13 cellular contexts compared by ENCODE assay signal in the genomic region with DNA sequence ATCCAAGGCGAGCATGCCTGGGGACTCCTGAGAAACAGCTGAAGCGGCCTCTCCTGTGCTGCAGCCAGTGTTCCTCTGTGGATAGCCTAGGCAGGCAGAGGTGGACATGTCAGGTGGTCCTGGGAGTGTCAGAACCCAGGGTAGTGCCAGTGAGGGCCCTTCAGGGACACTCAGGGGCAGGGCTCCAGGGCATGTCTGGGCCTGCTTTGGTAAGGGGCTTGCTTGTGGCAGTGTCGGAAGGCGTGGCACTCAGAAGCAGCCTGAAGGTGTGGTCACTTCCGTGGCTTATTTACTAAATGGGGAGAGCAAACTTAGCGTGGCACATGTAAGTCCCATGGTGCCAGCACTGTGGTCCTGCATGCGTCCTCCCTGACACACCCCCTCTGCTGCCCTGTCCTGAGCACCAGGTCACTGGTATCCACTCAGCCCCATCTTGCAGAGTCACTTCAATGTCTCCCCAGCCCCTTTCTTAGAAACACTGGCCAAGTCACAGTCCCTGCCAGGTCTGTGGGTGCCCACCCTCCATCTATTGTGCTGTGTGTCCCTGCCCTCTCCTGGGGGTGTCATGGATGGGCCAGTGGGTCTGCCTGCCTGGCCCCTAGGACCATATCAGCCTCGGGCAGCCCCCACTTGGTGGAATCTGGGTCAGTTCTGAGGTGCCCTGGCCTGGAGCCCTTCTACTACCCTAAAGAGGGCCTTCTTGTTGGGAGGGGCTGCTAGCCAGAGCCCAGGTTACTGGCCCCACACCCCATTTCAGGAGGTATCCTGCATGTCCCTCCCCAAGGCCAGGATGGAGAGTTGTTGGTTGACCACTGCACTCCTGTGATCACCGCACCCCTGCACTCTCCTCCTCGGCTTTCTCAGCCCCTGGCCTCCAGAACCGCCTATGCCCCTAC. TPM values are rescaled to one million over a fixed set of nuclear protein-coding genes. Genes with fewer than 3 reads are reported as not detected.
DNase-seq lines count a peak whose midpoint lies in the region; ATAC-seq, FAIRE-seq and TF ChIP-seq lines count a peak whose summit lies in the region.
"Had no signal": no experiment of that assay in that cellular context is flagged by ENCODE, and none has a peak within 500 bp of the region (broad histone marks: within the 10 kb centered on the region; RNA-seq: fewer than 3 reads in every experiment).

No MANE protein-coding gene starts in this region.

- H3K9me3 Mint-ChIP-seq in naive thymus-derived CD4-positive, alpha-beta T cell: no peaks in the 10 kb centered on the region

- CTCF ChIA-PET in A673 (lab: Charles Lee) (no interaction called here), GM12878 (lab: Yijun Ruan, JAX) (no interaction called here)
- CTCF ChIA-PET in naive thymus-derived CD4-positive, alpha-beta T cell (lab: Charles Lee): no interaction called here

- TF ChIP-seq POLR2A in GM12878 (IDR thresholded peaks at IDR 0.05; ENCODE audit: low read depth, low read length): no peak

- no peak overlapping the region for H3K4me2 ChIP-seq in GM12878 (ENCODE audit: control insufficient read depth, insufficient read depth)

- SMC1A ChIA-PET in GM12878 (lab: Charles Lee; ENCODE audit: uncharacterized antibody, unreplicated experiment): no interaction called here

- peaks cover 0 to 10% (median 0%) of the 10 kb centered on the region in 5 donors for H3K36me3 Mint-ChIP-seq in naive thymus-derived CD4-positive, alpha-beta T cell

- peaks cover 18% of the 10 kb centered on the region for H3K36me3 ChIP-seq in A673 (ENCODE audit: insufficient read depth, low read length, poor library complexity, severe bottlenecking)
- peaks cover 14 to 16% of the 10 kb centered on the region in 2 experiments for H3K36me3 ChIP-seq in GM12878 (ENCODE audit: control insufficient read depth in 2 of 2, insufficient read depth in 2 of 2, low read length in 1 of 2)
- H3K36me3 ChIP-seq in naive thymus-derived CD4-positive, alpha-beta T cell (ENCODE audit: control insufficient read depth in 2 of 3, insufficient read depth in 3 of 3, low read length in 3 of 3): peaks cover 5 to 36% (median 12%) of the 10 kb centered on the region in 3 experiments
- H3K36me3 ChIP-seq: prostate gland had no signal

- WGBS in GM12878 (ENCODE audit: insufficient coverage, insufficient replicate concordance, low lambda C conversion rate, missing lambda C conversion rate): 59% methylated on average over 11 of the region's 11 CpGs

- in situ Hi-C loops in GM12878 (cut with MboI): no loop called here

- H3K27ac ChIP-seq in A673 (ENCODE audit: low read depth, low read length, poor library complexity, severe bottlenecking): peak overlapping the region; percentile 8
- H3K27ac ChIP-seq in GM12878 (ENCODE audit: control insufficient read depth, insufficient read depth): peak overlapping the region; percentile 40; the same call in 1 of the 2 replicates
- H3K27ac ChIP-seq in naive thymus-derived CD4-positive, alpha-beta T cell (ENCODE audit: low read depth, low read length): peak overlapping the region; percentile 40
- no peak overlapping the region for H3K27ac ChIP-seq in caudate nucleus (ENCODE audit: low read depth, low read length)
- H3K27ac ChIP-seq: KMS-11 had no signal

- DNase-seq in A673 (ENCODE audit: low spot score) (no peak), DMS79 (lab: John Stamatoyannopoulos, UW) (peak; percentile 63), GM12878 (ENCODE audit: low read depth, low spot score) (no peak), posterior cingulate gyrus (no peak), NCI-H2171 (lab: John Stamatoyannopoulos, UW) (no peak), caudate nucleus (lab: John Stamatoyannopoulos, UW) (no peak)
- no peak for DNase-seq in naive thymus-derived CD4-positive, alpha-beta T cell
- DNase-seq: activated CD4-positive, alpha-beta T cell treated with anti-CD3 and anti-CD28 coated beads, Interleukin-2, amount 50 U/mL, for 1 hour; DMS153; SHP77 treated with DMSO at 0.1 percent for 48 hours had no signal

- H3K27me3 ChIP-seq in A673 (replicated peaks; ENCODE audit: insufficient read depth, low read depth, low read length, poor library complexity) (no peaks in the 10 kb centered on the region), GM12878 (replicated peaks in 1 of 2; ENCODE audit: control insufficient read depth in 2 of 2, insufficient read depth in 2 of 2, low read length in 1 of 2) (no peaks in the 10 kb centered on the region)
- H3K27me3 ChIP-seq in naive thymus-derived CD4-positive, alpha-beta T cell (ENCODE audit: control insufficient read depth in 2 of 2, insufficient read depth in 2 of 2, low read length in 2 of 2): no peaks in the 10 kb centered on the region

- POLR2A ChIA-PET in A673 (lab: Charles Lee; ENCODE audit: low non-redundant PET) (no interaction called here), GM12878 (lab: Charles Lee) (no interaction called here)
- POLR2A ChIA-PET in naive thymus-derived CD4-positive, alpha-beta T cell (lab: Charles Lee): interaction anchor here (1.4 kb wide), 1 partner anchor 43 kb away, joined by 3 read pairs; no protein-coding TSS in a partner anchor

- H3K9me3 ChIP-seq in A673 (ENCODE audit: low read depth, low read length, poor library complexity, severe bottlenecking) (no peaks in the 10 kb centered on the region), GM12878 (replicated peaks; ENCODE audit: control insufficient read depth, insufficient read depth, low read length) (no peaks in the 10 kb centered on the region)
- no peaks in the 10 kb centered on the region for H3K9me3 ChIP-seq in naive thymus-derived CD4-positive, alpha-beta T cell (ENCODE audit: control insufficient read depth in 2 of 3, low read length in 3 of 3)
- H3K9me3 ChIP-seq: prostate gland had no signal

- H3K4me1 ChIP-seq in A673 (ENCODE audit: insufficient read depth, low read length, poor library complexity, severe bottlenecking) (peaks cover 6% of the 10 kb centered on the region), GM12878 (ENCODE audit: control insufficient read depth, insufficient read depth, low read length) (peaks cover 31% of the 10 kb centered on the region)
- H3K4me1 ChIP-seq in naive thymus-derived CD4-positive, alpha-beta T cell (ENCODE audit: control insufficient read depth in 2 of 2, insufficient read depth in 2 of 2, low read length in 2 of 2): peaks cover 24 to 35% of the 10 kb centered on the region in 2 donors

- no peak overlapping the region for H3K9ac ChIP-seq in GM12878 (ENCODE audit: control insufficient read depth, insufficient read depth, low read length)
- H3K9ac ChIP-seq: KMS-11 had no signal

- TF ChIP-seq CTCF in A673 (conservative IDR thresholded peaks at IDR 0.05; ENCODE audit: low read depth, low read length): no peak
- TF ChIP-seq CTCF in GM12878 (IDR thresholded peaks at IDR 0.05 in 2 of 3, conservative IDR thresholded peaks at IDR 0.05 in 1 of 3; ENCODE audit: control insufficient read depth in 2 of 3, extremely low read depth in 1 of 3, insufficient read depth in 1 of 3, low read depth in 3 of 3, low read length in 3 of 3): no peak

- H3K27me3 Mint-ChIP-seq in naive thymus-derived CD4-positive, alpha-beta T cell: no peaks in the 10 kb centered on the region

- H3K4me3 ChIP-seq in A673 (ENCODE audit: low read depth, low read length, poor library complexity, severe bottlenecking) (no peak overlapping the region), GM12878 (no peak overlapping the region)
- no peak overlapping the region for H3K4me3 ChIP-seq in naive thymus-derived CD4-positive, alpha-beta T cell (ENCODE audit: low read length)
- H3K4me3 ChIP-seq: prostate gland had no signal

- BruUV-seq in A673 (replicated peaks; lab: Mats Ljungman, UMichigan): no TSS peak
- BruUV-seq in GM12878 (replicated peaks; lab: Mats Ljungman, UMichigan): no TSS peak

- no peak for FAIRE-seq in GM12878 (lab: Jason Lieb, UNC)

- ATAC-seq in GM12878 (no peak), HG03378 (IDR thresholded peaks at IDR 0.05; ENCODE audit: unreplicated experiment) (no peak)
- ATAC-seq in naive thymus-derived CD4-positive, alpha-beta T cell: no peak

- intact Hi-C loops in A673 (cut with micrococcal nuclease; ENCODE audit: unreplicated experiment): no loop called here
- intact Hi-C loops in GM12878 (cut with micrococcal nuclease; ENCODE audit: unreplicated experiment): loop anchor here (5.0 kb wide), 2 partner anchors 92 to 168 kb away; partner anchors contain the start of gene H2AZ2
- intact Hi-C loops in naive thymus-derived CD4-positive, alpha-beta T cell (cut with micrococcal nuclease): loop anchor here in 1 of 2 donors (5.0 kb wide), 1 partner anchor 167 kb away; no protein-coding TSS in a partner anchor
- intact Hi-C loops in posterior cingulate gyrus (cut with DNase I): no loop called here

- peak overlapping the region in 5 of 9 donors; percentile 15 to 55 (median 43) for H3K27ac Mint-ChIP-seq in naive thymus-derived CD4-positive, alpha-beta T cell

- H3K4me3 Mint-ChIP-seq in naive thymus-derived CD4-positive, alpha-beta T cell: no peak overlapping the region

- H3K4me1 Mint-ChIP-seq in naive thymus-derived CD4-positive, alpha-beta T cell: peaks cover 20 to 49% (median 41%) of the 10 kb centered on the region in 7 donors

- TF ChIP-seq EP300 in GM12878 (IDR thresholded peaks at IDR 0.05; ENCODE audit: borderline replicate concordance in 1 of 2, control insufficient read depth in 1 of 2, low read depth in 2 of 2, low read length in 2 of 2): no peak

- RAD21 ChIA-PET in GM12878 (lab: Charles Lee; ENCODE audit: unreplicated experiment): interaction anchor here (6.0 kb wide), 1 partner anchor 14 kb away, joined by 40 read pairs; no protein-coding TSS in a partner anchor

- no peak overlapping the region for H2AFZ ChIP-seq in GM12878 (ENCODE audit: control insufficient read depth, low read depth, low read length)

- peaks cover 6% of the 10 kb centered on the region; the same call in 1 of the 2 replicates for H4K20me1 ChIP-seq in GM12878 (ENCODE audit: control insufficient read depth, insufficient read depth)

- H3K79me2 ChIP-seq in GM12878 (ENCODE audit: control insufficient read depth, insufficient read depth, low read length): peaks cover 65% of the 10 kb centered on the region

- no peak for TF ChIP-seq RAD21 in GM12878 (IDR thresholded peaks at IDR 0.05; ENCODE audit: insufficient read depth, low read depth, low read length)

RNA-seq across cellular contexts. Expression of gene ZMIZ2, which starts 6.4 kb away (rescaled TPM):
- total RNA-seq in A673 (2021) (108 and 114 TPM in 2 replicates), GM12878 (2014; rRNA removed) (22.4 and 23.9 TPM in 2 replicates), GM12878 (2014; rRNA removed; fragmentation: Illumina TruSeq; extraction: Trizol) (12.6 and 13.4 TPM in 2 replicates), GM12878 (2021) (127 and 158 TPM in 2 replicates)
- 287 and 327 TPM in 2 replicates for total RNA-seq in GM12878 (2013; cell fraction: nucleolus; rRNA removed)
- 73.8 TPM for polyA plus RNA-seq in GM12878 (2011; ENCODE audit: low read depth)
- polyA plus RNA-seq in GM12878 (2011; rRNA removed) (9.9 and 20.5 TPM in 2 replicates), GM12878 (2014; fragmentation: Illumina TruSeq; extraction: Trizol) (20.0 and 47.0 TPM in 2 replicates), GM12878 (2014; fragmentation: Nextera tagmentation; extraction: Ambion mirVana) (1 to 10 TPM in 1 of 2 experiments, under 1 TPM in 1; 0.71 to 1.5 TPM), GM12878 (2014; rRNA removed) (68.1 and 79.0 TPM in 2 replicates), GM12878 (2016; fragmentation: Nextera tagmentation; extraction: Ambion mirVana) (1 to 10 TPM; 6.8 to 7.5 TPM)
- 13.0 and 19.1 TPM in 2 replicates for polyA plus RNA-seq in GM12878 (2011; cell fraction: cytosol; rRNA removed)
- polyA plus RNA-seq in GM12878 (2011; cell fraction: nucleus; rRNA removed): 376 and 416 TPM in 2 replicates
- polyA plus RNA-seq in GM12878 (2012): 90.6 and 196 TPM in 2 replicates
- 28.2 and 51.1 TPM in 2 replicates for polyA minus RNA-seq in GM12878 (2011; rRNA and poly(A)+ RNA removed)
- 16.3 and 17.5 TPM in 2 replicates for polyA minus RNA-seq in GM12878 (2011; cell fraction: cytosol; rRNA and poly(A)+ RNA removed)
- polyA minus RNA-seq in GM12878 (2011; cell fraction: nucleus; rRNA and poly(A)+ RNA removed): 87.9 and 145 TPM in 2 replicates
- total RNA-seq in naive thymus-derived CD4-positive, alpha-beta T cell: 100 to 1,000 TPM; 108 to 187 (median 144) TPM
- 1 to 10 TPM; 4.4 to 7.7 TPM for polyA plus RNA-seq in naive thymus-derived CD4-positive, alpha-beta T cell

RNA-seq across cellular contexts. Expression of gene PPIA, which starts 41.4 kb away (rescaled TPM):
- 2,816 and 3,047 TPM in 2 replicates for total RNA-seq in A673 (2021)
- 199 and 207 TPM in 2 replicates for total RNA-seq in GM12878 (2013; cell fraction: nucleolus; rRNA removed)
- 4,456 and 4,588 TPM in 2 replicates for total RNA-seq in GM12878 (2014; rRNA removed)
- 4,167 and 4,257 TPM in 2 replicates for total RNA-seq in GM12878 (2014; rRNA removed; fragmentation: Illumina TruSeq; extraction: Trizol)
- 2,712 and 2,761 TPM in 2 replicates for total RNA-seq in GM12878 (2021)
- 2,354 TPM for polyA plus RNA-seq in GM12878 (2011; ENCODE audit: low read depth)
- 5,180 and 5,731 TPM in 2 replicates for polyA plus RNA-seq in GM12878 (2011; rRNA removed)
- polyA plus RNA-seq in GM12878 (2011; cell fraction: cytosol; rRNA removed): 5,694 and 5,820 TPM in 2 replicates
- polyA plus RNA-seq in GM12878 (2011; cell fraction: nucleus; rRNA removed): 2,120 and 2,526 TPM in 2 replicates
- 2,415 and 3,182 TPM in 2 replicates for polyA plus RNA-seq in GM12878 (2012)
- 7,982 and 8,071 TPM in 2 replicates for polyA plus RNA-seq in GM12878 (2014; fragmentation: Illumina TruSeq; extraction: Trizol)
- 1,000 to 10,000 TPM; 4,393 to 4,550 TPM for polyA plus RNA-seq in GM12878 (2014; fragmentation: Nextera tagmentation; extraction: Ambion mirVana)
- 5,467 and 5,874 TPM in 2 replicates for polyA plus RNA-seq in GM12878 (2014; rRNA removed)
- 1,000 to 10,000 TPM; 5,978 to 5,991 TPM for polyA plus RNA-seq in GM12878 (2016; fragmentation: Nextera tagmentation; extraction: Ambion mirVana)
- 2,105 and 2,245 TPM in 2 replicates for polyA minus RNA-seq in GM12878 (2011; rRNA and poly(A)+ RNA removed)
- 516 and 593 TPM in 2 replicates for polyA minus RNA-seq in GM12878 (2011; cell fraction: cytosol; rRNA and poly(A)+ RNA removed)
- polyA minus RNA-seq in GM12878 (2011; cell fraction: nucleus; rRNA and poly(A)+ RNA removed): 234 and 319 TPM in 2 replicates
- total RNA-seq in naive thymus-derived CD4-positive, alpha-beta T cell: 1,000 to 10,000 TPM in 1 of 5 experiments, 100 to 1,000 TPM in 4; 535 to 1,748 (median 620) TPM
- polyA plus RNA-seq in naive thymus-derived CD4-positive, alpha-beta T cell: 1,000 to 10,000 TPM; 3,113 to 3,303 TPM
